In genomic region chr2:160721089-160722040, GRCh38 we compare ENCODE assay signal across 20 cellular contexts.
"Had no signal": no experiment of that assay in that cellular context is flagged by ENCODE, and none has a peak within 500 bp of the region (broad histone marks: within the 10 kb centered on the region; RNA-seq: fewer than 3 reads in every experiment).

No MANE protein-coding gene starts in this region.

- H3K9me3 ChIP-seq: esophagus muscularis mucosa, lower lobe of right lung, right lobe of liver, thoracic aorta had no signal

- H3K4me3 ChIP-seq: coronary artery, esophagus muscularis mucosa, lower lobe of right lung, right lobe of liver, spleen, thoracic aorta had no signal

- H3K36me3 ChIP-seq: esophagus muscularis mucosa, lower lobe of right lung, right lobe of liver, spleen, thoracic aorta had no signal

- DNase-seq: activated CD4-positive, alpha-beta memory T cell treated with anti-CD3 and anti-CD28 coated beads, Interleukin-2, amount 10 ng/mL, durations not matched to agents 7 days and 5 days; activated CD4-positive, alpha-beta T cell treated with anti-CD3 and anti-CD28 coated beads, Interleukin-2, amount 10 ng/mL, durations not matched to agents 24 days and 14 days; activated effector memory CD4-positive, alpha-beta T cell treated with anti-CD3 and anti-CD28 coated beads, Interleukin-2, amount 50 U/mL, for 16 hours; activated naive CD4-positive, alpha-beta T cell treated with anti-CD3 and anti-CD28 coated beads, Interleukin-2, amount 10 ng/mL, durations not matched to agents 7 days and 5 days; activated T-cell treated with anti-CD3 and anti-CD28 coated beads for 4 hours; anterior cingulate cortex; foreskin fibroblast; lower lobe of right lung; naive B cell; nucleus accumbens; right lobe of liver; spleen; stimulated activated CD4-positive, alpha-beta T cell treated with anti-CD3 and anti-CD28 coated beads, Interleukin-4, amount 100 ng/mL, for 24 hours; stimulated activated naive CD4-positive, alpha-beta T cell treated with Interleukin-2 at 50 U/mL for 16 hours; T1000 had no signal

- H3K27ac ChIP-seq: coronary artery, esophagus muscularis mucosa, lower lobe of right lung, right lobe of liver, spleen, thoracic aorta had no signal

- H3K4me1 ChIP-seq: lower lobe of right lung, right lobe of liver, spleen had no signal

- H3K27me3 ChIP-seq: esophagus muscularis mucosa, right lobe of liver, spleen had no signal

- ATAC-seq: activated CD4-positive, CD25-positive, alpha-beta regulatory T cell treated with anti-CD3 and anti-CD28 coated beads, Interleukin-2, amount 50 U/mL, for 24 hours; left lobe of liver; lower lobe of right lung; right lobe of liver had no signal
